ENCODE assay signal across 12 cellular contexts in genomic region chr3:128307029-128307633, GRCh38.
DNase-seq lines count a peak whose midpoint lies in the region; ATAC-seq and TF ChIP-seq lines count a peak whose summit lies in the region.
"Had no signal": no experiment of that assay in that cellular context is flagged by ENCODE, and none has a peak within 500 bp of the region (broad histone marks: within the 10 kb centered on the region; RNA-seq: fewer than 3 reads in every experiment).

No MANE protein-coding gene starts in this region.

- CTCF ChIA-PET in PC-9 (lab: Charles Lee), result interaction anchor here (0.6 to 1.0 kb wide), 2 partner anchors 16 to 183 kb away, joined by 3 read pairs; no protein-coding TSS in a partner anchor

- H3K27ac ChIP-seq in 22Rv1 (peak overlapping the region; percentile 1), PC-9 (no peak overlapping the region), hepatocyte (no peak overlapping the region)

- H3K4me1 ChIP-seq in PC-9 (replicated peaks; ENCODE audit: insufficient read depth) (no peaks in the 10 kb centered on the region), hepatocyte (ENCODE audit: insufficient read depth) (no peaks in the 10 kb centered on the region)

- WGBS in hepatocyte (ENCODE audit: low lambda C conversion rate, missing lambda C conversion rate), result 79% methylated on average over 3 of the region's 3 CpGs

- H3K9me3 ChIP-seq in PC-9 (ENCODE audit: insufficient read depth, low read depth) (no peaks in the 10 kb centered on the region), hepatocyte (ENCODE audit: low read depth) (no peaks in the 10 kb centered on the region)

- POLR2A ChIA-PET in PC-9 (lab: Charles Lee; ENCODE audit: unreplicated experiment), result no interaction called here

- no TSS peak for BruUV-seq in PC-9 (replicated peaks; lab: Mats Ljungman, UMichigan)

- H3K79me2 ChIP-seq in PC-9 (ENCODE audit: low read depth), result no peaks in the 10 kb centered on the region
- no peaks in the 10 kb centered on the region for H3K79me2 ChIP-seq in hepatocyte

- H3K27me3 ChIP-seq in PC-9 (ENCODE audit: insufficient read depth, low read depth) (no peaks in the 10 kb centered on the region), hepatocyte (no peaks in the 10 kb centered on the region)

- H3K4me2 ChIP-seq in PC-9 (no peak overlapping the region), hepatocyte (no peak overlapping the region)
- H3K4me2 ChIP-seq: smooth muscle cell had no signal

- intact Hi-C loops in PC-9 (cut with micrococcal nuclease; ENCODE audit: unreplicated experiment), result loop anchor here (1.0 kb wide), 1 partner anchor 277 kb away; no protein-coding TSS in a partner anchor

- H4K20me1 ChIP-seq in PC-9 (ENCODE audit: insufficient read depth) (no peaks in the 10 kb centered on the region), hepatocyte (ENCODE audit: insufficient read depth, poor library complexity, severe bottlenecking) (no peaks in the 10 kb centered on the region)

- no peak overlapping the region for H3K4me3 ChIP-seq in PC-9
- H3K4me3 ChIP-seq in hepatocyte, result no peak overlapping the region
- H3K4me3 ChIP-seq: smooth muscle cell had no signal

- TF ChIP-seq CTCF in 22Rv1 (IDR thresholded peaks at IDR 0.05) (peak; percentile 24), PC-9 (conservative IDR thresholded peaks at IDR 0.05) (peak; percentile 32; the same call in 1 of the 2 replicates), hepatocyte (IDR thresholded peaks at IDR 0.05; ENCODE audit: poor library complexity) (peak; percentile 59)

- no peaks in the 10 kb centered on the region for H3K9me2 ChIP-seq in PC-9 (ENCODE audit: insufficient read depth)
- no peaks in the 10 kb centered on the region for H3K9me2 ChIP-seq in hepatocyte (replicated peaks; ENCODE audit: insufficient read depth)

- H3K36me3 ChIP-seq in PC-9 (ENCODE audit: low read depth) (no peaks in the 10 kb centered on the region), hepatocyte (replicated peaks; ENCODE audit: insufficient read depth, low read depth) (no peaks in the 10 kb centered on the region)

- DNase-seq in ELF-1 (ENCODE audit: low read depth, low spot score) (peak; percentile 27), PC-9 (no peak), hepatocyte (ENCODE audit: low spot score) (peak; percentile 41), DMS79 treated with DMSO at 0.1 percent for 48 hours (lab: John Stamatoyannopoulos, UW) (no peak), NCI-H2029 treated with DMSO at 0.1 percent for 48 hours (lab: John Stamatoyannopoulos, UW) (no peak)
- DNase-seq: CD4-positive, CD25-positive, alpha-beta regulatory T cell; cerebellar nuclear complex; NCI-H1048 had no signal

- ATAC-seq in HG03139 (IDR thresholded peaks at IDR 0.05; ENCODE audit: unreplicated experiment) (no peak), HG03097 (IDR thresholded peaks at IDR 0.05; ENCODE audit: low FRiP score, unreplicated experiment) (no peak)

- H2AFZ ChIP-seq in PC-9 (no peak overlapping the region), hepatocyte (no peak overlapping the region)

- peaks cover 6% of the 10 kb centered on the region; the same call in 1 of the 2 replicates for H3F3A ChIP-seq in PC-9 (ENCODE audit: insufficient read depth, low read depth)

Comparison
In these comparisons a context has a peak if more than half of its experiments do, and no peak if none do; other contexts are left out.
1. DNase-seq: peak in ELF-1 (single experiment) and hepatocyte (single experiment); none in PC-9 (0 of 2), DMS79 treated with DMSO at 0.1 percent for 48 hours (single experiment) and NCI-H2029 treated with DMSO at 0.1 percent for 48 hours (single experiment).
2. Peak in every context shown above with its lines, with median percentiles within 50 percentile points of each other: CTCF ChIP-seq.